Comparison of ENCODE assay signal across 2 cellular contexts in genomic region chr12:10140001-10140400, GRCh38.
A peak's percentile ranks its signal among the peaks of the same experiment; 100 is the strongest.
TF ChIP-seq lines count a peak whose summit lies in the region.

No MANE protein-coding gene starts in this region.

TF ChIP-seq in SK-N-SH treated with all-trans-retinoic acid at 6 μM for 48 hours, 23 proteins besides CTCF, POLR2A, EP300 and RAD21:
- no peak for TF ChIP-seq CREB5 (CRISPR knock-in tag; IDR thresholded peaks at IDR 0.05; ENCODE audit: low read depth)
- no peak for TF ChIP-seq ZFP3 (CRISPR knock-in tag; IDR thresholded peaks at IDR 0.05)
- TF ChIP-seq ESRRG (CRISPR knock-in tag; IDR thresholded peaks at IDR 0.05): no peak
- TF ChIP-seq CSDC2 (CRISPR knock-in tag; IDR thresholded peaks at IDR 0.05): no peak
- TF ChIP-seq TSHZ2 (CRISPR knock-in tag; IDR thresholded peaks at IDR 0.05): no peak
- TF ChIP-seq ZFP30 (CRISPR knock-in tag; IDR thresholded peaks at IDR 0.05): no peak
- no peak for TF ChIP-seq POU6F1 (CRISPR knock-in tag; IDR thresholded peaks at IDR 0.05; ENCODE audit: borderline replicate concordance, low read depth)
- TF ChIP-seq OSR1 (CRISPR knock-in tag; IDR thresholded peaks at IDR 0.05): no peak
- TF ChIP-seq ZNF8 (CRISPR knock-in tag; IDR thresholded peaks at IDR 0.05): no peak
- TF ChIP-seq ISL1 (CRISPR knock-in tag; IDR thresholded peaks at IDR 0.05): no peak
- TF ChIP-seq RARB (CRISPR knock-in tag; IDR thresholded peaks at IDR 0.05): no peak
- no peak for TF ChIP-seq TOX (CRISPR knock-in tag; IDR thresholded peaks at IDR 0.05; ENCODE audit: borderline replicate concordance)
- no peak for TF ChIP-seq BACH2 (CRISPR knock-in tag; IDR thresholded peaks at IDR 0.05; ENCODE audit: borderline replicate concordance)
- TF ChIP-seq SNAI2 (CRISPR knock-in tag; IDR thresholded peaks at IDR 0.05): no peak
- TF ChIP-seq ZNF565 (CRISPR knock-in tag; conservative IDR thresholded peaks at IDR 0.05; ENCODE audit: low read depth): no peak

TF ChIP-seq in K562, 482 proteins besides CTCF, POLR2A, EP300 and RAD21 (continued from another document):
- TF ChIP-seq RNF219 (CRISPR knock-in tag; IDR thresholded peaks at IDR 0.05) (no peak), ZNF449 (CRISPR knock-in tag; IDR thresholded peaks at IDR 0.05) (no peak), CREB1 (IDR thresholded peaks at IDR 0.05) (no peak), CREB1 (CRISPR knock-in tag; IDR thresholded peaks at IDR 0.05) (no peak), SMC3 (conservative IDR thresholded peaks at IDR 0.05; ENCODE audit: insufficient read depth, low read depth, low read length) (peak; percentile 29; the same call in 1 of the 2 replicates), DEAF1 (CRISPR knock-in tag; IDR thresholded peaks at IDR 0.05) (peak; percentile 39; the same call in 1 of the 2 replicates), ZNF57 (CRISPR knock-in tag; IDR thresholded peaks at IDR 0.05) (no peak), ZNF316 (IDR thresholded peaks at IDR 0.05) (0 out of 2 replicates have a peak, but pooled peaks have one; percentile 14), CREBBP (IDR thresholded peaks at IDR 0.05; ENCODE audit: low read depth, low read length) (no peak), SMAD1 (IDR thresholded peaks at IDR 0.05; ENCODE audit: low read depth, low read length, partially characterized antibody) (no peak), MAFF (IDR thresholded peaks at IDR 0.05; ENCODE audit: low read length) (peak; percentile 25; the same call in 1 of the 2 replicates), MAFG (tag; conservative IDR thresholded peaks at IDR 0.05) (peak; percentile 59)
